ENCODE assay signal across 34 cellular contexts in genomic region chr10:7832060-7832459, GRCh38.
"Had no signal": no experiment of that assay in that cellular context is flagged by ENCODE, and none has a peak within 500 bp of the region (broad histone marks: within the 10 kb centered on the region; RNA-seq: fewer than 3 reads in every experiment).

No MANE protein-coding gene starts in this region.

- H3K27me3 Mint-ChIP-seq: activated CD4-positive, alpha-beta T cell treated with anti-CD3 and anti-CD28 coated beads for 36 hours; activated CD4-positive, alpha-beta T cell treated with anti-CD3 and anti-CD28 coated beads, Interleukin-2, amount 10 ng/mL, durations not matched to agents 7 days and 5 days; activated naive CD4-positive, alpha-beta T cell treated with anti-CD3 and anti-CD28 coated beads, Interleukin-2, amount 10 ng/mL, durations not matched to agents 7 days and 5 days; activated naive CD8-positive, alpha-beta T cell; activated naive CD8-positive, alpha-beta T cell treated with anti-CD3 and anti-CD28 coated beads, Interleukin-2, amount 50 U/mL, for 24 hours had no signal

- H3K9me3 Mint-ChIP-seq: activated CD4-positive, alpha-beta T cell treated with anti-CD3 and anti-CD28 coated beads, Interleukin-2, amount 10 ng/mL, durations not matched to agents 7 days and 5 days; activated naive CD4-positive, alpha-beta T cell treated with anti-CD3 and anti-CD28 coated beads, Interleukin-2, amount 10 ng/mL, durations not matched to agents 7 days and 5 days; activated naive CD8-positive, alpha-beta T cell treated with anti-CD3 and anti-CD28 coated beads, Interleukin-2, amount 50 U/mL, for 24 hours; T-helper 1 cell treated with Interleukin-12 subunit alpha and Interleukin-12 subunit beta and Interleukin-4 antibody, amounts not matched to agents 30 μg/mL and 1 μg/mL, for 36 hours; T-helper 2 cell treated with Interferon-gamma antibody and Interleukin-4, amounts not matched to agents 5 μg/mL and 100 μg/mL, for 36 hours had no signal

- ATAC-seq: activated CD4-positive, alpha-beta T cell treated with anti-CD3 and anti-CD28 coated beads for 36 hours; activated CD4-positive, CD25-positive, alpha-beta regulatory T cell treated with anti-CD3 and anti-CD28 coated beads, Interleukin-2, amount 50 U/mL, for 24 hours; activated CD8-positive, alpha-beta T cell treated with anti-CD3 and anti-CD28 coated beads, Interleukin-2, amount 10 ng/mL, durations not matched to agents 7 days and 5 days; activated naive CD8-positive, alpha-beta T cell treated with anti-CD3 and anti-CD28 coated beads, Interleukin-2, amount 50 U/mL, for 24 hours; Right ventricle myocardium inferior; WTC11 had no signal

- DNase-seq: activated CD4-positive, alpha-beta T cell treated with anti-CD3 and anti-CD28 coated beads for 36 hours; activated CD4-positive, alpha-beta T cell treated with anti-CD3 and anti-CD28 coated beads, Interleukin-2, amount 10 ng/mL, durations not matched to agents 7 days and 5 days; activated CD4-positive, alpha-beta T cell treated with anti-CD3 and anti-CD28 coated beads, Interleukin-2, amount 50 U/mL, for 48 hours; activated CD8-positive, alpha-beta T cell treated with anti-CD3 and anti-CD28 coated beads, Interleukin-2, amount 10 ng/mL, durations not matched to agents 7 days and 5 days; activated effector memory CD4-positive, alpha-beta T cell treated with Interleukin-2 at 50 U/mL for 16 hours; activated naive CD4-positive, alpha-beta T cell treated with anti-CD3 and anti-CD28 coated beads, Interleukin-2, amount 10 ng/mL, durations not matched to agents 7 days and 5 days; activated naive CD8-positive, alpha-beta T cell treated with anti-CD3 and anti-CD28 coated beads, Interleukin-2, amount 50 U/mL, for 24 hours; activated T-cell treated with anti-CD3 and anti-CD28 coated beads, Interleukin-2, amount 50 U/mL, for 48 hours; amniotic stem cell; aorta; brain microvascular endothelial cell; central memory CD4-positive, alpha-beta T cell; MM.1S; NCI-H1092 treated with DMSO at 0.1 percent for 48 hours; NCI-H1417; NCI-H146; NCI-H187; NCI-H2029 treated with DMSO at 0.1 percent for 48 hours; NCI-H2107; NCI-H2171; NCI-H510A; NCI-H526; NCI-H748 treated with DMSO at 0.1 percent for 48 hours; NK-92 treated with Interleukin-12 subunit alpha and Interleukin-12 subunit beta, amount 100 ng/mL, for 24 hours; PC-9; SIG-M5 had no signal

- H3K4me3 Mint-ChIP-seq: activated CD4-positive, alpha-beta T cell treated with anti-CD3 and anti-CD28 coated beads for 36 hours; activated CD4-positive, alpha-beta T cell treated with anti-CD3 and anti-CD28 coated beads, Interleukin-2, amount 10 ng/mL, durations not matched to agents 7 days and 5 days; activated CD8-positive, alpha-beta T cell treated with anti-CD3 and anti-CD28 coated beads, Interleukin-2, amount 10 ng/mL, durations not matched to agents 7 days and 5 days; activated naive CD4-positive, alpha-beta T cell treated with anti-CD3 and anti-CD28 coated beads, Interleukin-2, amount 10 ng/mL, durations not matched to agents 7 days and 5 days; activated naive CD8-positive, alpha-beta T cell; activated naive CD8-positive, alpha-beta T cell treated with anti-CD3 and anti-CD28 coated beads, Interleukin-2, amount 50 U/mL, for 24 hours; T-helper 1 cell treated with Interleukin-12 subunit alpha and Interleukin-12 subunit beta and Interleukin-4 antibody, amounts not matched to agents 30 μg/mL and 1 μg/mL, for 36 hours; T-helper 2 cell treated with Interferon-gamma antibody and Interleukin-4, amounts not matched to agents 5 μg/mL and 100 μg/mL, for 36 hours; WTC11 had no signal

- H3K27ac ChIP-seq: brain microvascular endothelial cell, KMS-11, PC-9, RWPE1 had no signal

- H3K4me3 ChIP-seq: PC-9 had no signal

- H2AFZ ChIP-seq: PC-9 had no signal

- H3K4me2 ChIP-seq: KMS-11, PC-9 had no signal

- H3K9ac ChIP-seq: KMS-11 had no signal

- H3K36me3 ChIP-seq: brain microvascular endothelial cell had no signal

- H3K27me3 ChIP-seq: brain microvascular endothelial cell had no signal

- H3K27ac Mint-ChIP-seq: activated CD4-positive, alpha-beta T cell treated with anti-CD3 and anti-CD28 coated beads for 36 hours; activated CD4-positive, alpha-beta T cell treated with anti-CD3 and anti-CD28 coated beads, Interleukin-2, amount 10 ng/mL, durations not matched to agents 7 days and 5 days; activated CD8-positive, alpha-beta T cell treated with anti-CD3 and anti-CD28 coated beads, Interleukin-2, amount 10 ng/mL, durations not matched to agents 7 days and 5 days; activated naive CD4-positive, alpha-beta T cell treated with anti-CD3 and anti-CD28 coated beads, Interleukin-2, amount 10 ng/mL, durations not matched to agents 7 days and 5 days; activated naive CD8-positive, alpha-beta T cell; activated naive CD8-positive, alpha-beta T cell treated with anti-CD3 and anti-CD28 coated beads, Interleukin-2, amount 50 U/mL, for 24 hours; T-helper 1 cell treated with Interleukin-12 subunit alpha and Interleukin-12 subunit beta and Interleukin-4 antibody, amounts not matched to agents 30 μg/mL and 1 μg/mL, for 36 hours; T-helper 2 cell treated with Interferon-gamma antibody and Interleukin-4, amounts not matched to agents 5 μg/mL and 100 μg/mL, for 36 hours; WTC11 had no signal
